Comparison of ENCODE assay signal across 1 cellular context in genomic region chr5:142197098-142197497, GRCh38.
TF ChIP-seq lines count a peak whose summit lies in the region.

No MANE protein-coding gene starts in this region.

TF ChIP-seq in GM23338, 12 proteins besides CTCF, POLR2A, EP300 and RAD21 (continued from another document):
- TF ChIP-seq REST (IDR thresholded peaks at IDR 0.05; ENCODE audit: unreplicated experiment) (no peak), EZH2 (IDR thresholded peaks at IDR 0.05; ENCODE audit: low read depth, unreplicated experiment) (no peak), JUNB (IDR thresholded peaks at IDR 0.05; ENCODE audit: unreplicated experiment) (no peak), ZNF331 (CRISPR knock-in tag; IDR thresholded peaks at IDR 0.05; ENCODE audit: low read depth) (no peak), CREB1 (CRISPR knock-in tag; IDR thresholded peaks at IDR 0.05; ENCODE audit: low read depth) (no peak), STAT1 (IDR thresholded peaks at IDR 0.05; ENCODE audit: unreplicated experiment) (no peak), ZNF462 (CRISPR knock-in tag; IDR thresholded peaks at IDR 0.05) (no peak), POLR2AphosphoS5 (IDR thresholded peaks at IDR 0.05; ENCODE audit: low read depth) (no peak), NANOG (IDR thresholded peaks at IDR 0.05; ENCODE audit: borderline replicate concordance) (peak; percentile 5; the same call in 1 of the 2 replicates)
